ENCODE assay signal across 1 cellular context in the genomic region with DNA sequence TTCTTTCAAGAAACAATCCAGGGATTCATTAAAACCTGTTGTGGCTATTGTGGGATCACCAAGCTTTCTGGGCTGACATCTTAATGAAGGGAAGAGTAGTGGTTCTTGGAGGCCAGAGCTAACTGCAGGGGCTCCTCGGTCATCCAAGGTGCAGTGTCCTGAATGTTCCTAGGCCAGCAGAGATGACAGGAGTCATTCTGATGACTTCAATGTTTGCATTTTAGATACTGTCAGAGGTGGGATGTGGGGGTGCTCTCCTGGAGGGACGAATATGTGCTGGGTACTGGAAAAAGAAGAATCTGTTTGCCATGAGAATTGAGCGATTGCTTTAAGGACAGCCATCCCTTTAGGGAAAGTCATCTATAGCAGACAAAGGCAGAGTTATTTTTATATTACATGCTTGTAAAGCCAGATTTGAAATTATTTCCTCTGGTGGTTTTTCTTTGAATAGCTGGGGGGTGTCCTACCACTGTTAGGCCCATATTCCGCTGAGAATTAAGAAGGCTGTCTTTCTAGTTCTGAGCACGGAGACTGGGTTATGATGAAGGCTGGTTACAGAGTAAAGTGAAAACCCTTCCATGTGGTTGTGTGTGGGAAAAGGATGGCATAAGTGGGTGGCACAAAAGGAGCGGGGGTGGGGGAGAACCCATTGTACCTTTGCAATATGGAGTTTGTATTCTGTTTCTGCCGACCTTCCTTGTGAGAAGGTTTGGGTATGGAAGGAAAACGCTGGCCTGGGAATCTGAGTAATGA.
TF ChIP-seq lines count a peak whose summit lies in the region.

No MANE protein-coding gene starts in this region.

TF ChIP-seq in HepG2, 621 proteins besides CTCF, POLR2A, EP300 and RAD21 (continues in another document):
- TF ChIP-seq MTF1 (CRISPR knock-in tag; IDR thresholded peaks at IDR 0.05), result 0 out of 2 replicates have a peak, but pooled peaks have one; percentile 48
- TF ChIP-seq U2AF1 (optimal IDR thresholded peaks at IDR 0.05; ENCODE audit: low read depth, low read length), result no peak
- TF ChIP-seq ZNF556 (CRISPR knock-in tag; IDR thresholded peaks at IDR 0.05; ENCODE audit: borderline replicate concordance), result no peak
- TF ChIP-seq ZNF878 (CRISPR knock-in tag; IDR thresholded peaks at IDR 0.05), result 0 out of 2 replicates have a peak, but pooled peaks have one; percentile 33
- TF ChIP-seq, protein P1, sequence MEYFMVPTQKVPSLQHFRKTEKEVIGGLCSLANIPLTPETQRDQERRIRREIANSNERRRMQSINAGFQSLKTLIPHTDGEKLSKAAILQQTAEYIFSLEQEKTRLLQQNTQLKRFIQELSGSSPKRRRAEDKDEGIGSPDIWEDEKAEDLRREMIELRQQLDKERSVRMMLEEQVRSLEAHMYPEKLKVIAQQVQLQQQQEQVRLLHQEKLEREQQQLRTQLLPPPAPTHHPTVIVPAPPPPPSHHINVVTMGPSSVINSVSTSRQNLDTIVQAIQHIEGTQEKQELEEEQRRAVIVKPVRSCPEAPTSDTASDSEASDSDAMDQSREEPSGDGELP (IDR thresholded peaks at IDR 0.05; ENCODE audit: borderline replicate concordance, low read depth), result no peak
- TF ChIP-seq, protein P2, sequence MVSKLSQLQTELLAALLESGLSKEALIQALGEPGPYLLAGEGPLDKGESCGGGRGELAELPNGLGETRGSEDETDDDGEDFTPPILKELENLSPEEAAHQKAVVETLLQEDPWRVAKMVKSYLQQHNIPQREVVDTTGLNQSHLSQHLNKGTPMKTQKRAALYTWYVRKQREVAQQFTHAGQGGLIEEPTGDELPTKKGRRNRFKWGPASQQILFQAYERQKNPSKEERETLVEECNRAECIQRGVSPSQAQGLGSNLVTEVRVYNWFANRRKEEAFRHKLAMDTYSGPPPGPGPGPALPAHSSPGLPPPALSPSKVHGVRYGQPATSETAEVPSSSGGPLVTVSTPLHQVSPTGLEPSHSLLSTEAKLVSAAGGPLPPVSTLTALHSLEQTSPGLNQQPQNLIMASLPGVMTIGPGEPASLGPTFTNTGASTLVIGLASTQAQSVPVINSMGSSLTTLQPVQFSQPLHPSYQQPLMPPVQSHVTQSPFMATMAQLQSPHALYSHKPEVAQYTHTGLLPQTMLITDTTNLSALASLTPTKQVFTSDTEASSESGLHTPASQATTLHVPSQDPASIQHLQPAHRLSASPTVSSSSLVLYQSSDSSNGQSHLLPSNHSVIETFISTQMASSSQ (IDR thresholded peaks at IDR 0.05; ENCODE audit: low read depth), result no peak
- TF ChIP-seq, protein P2 (CRISPR knock-in tag; IDR thresholded peaks at IDR 0.05; ENCODE audit: borderline replicate concordance), result peak; percentile 53; the same call in 1 of the 2 replicates
- TF ChIP-seq, protein P3, sequence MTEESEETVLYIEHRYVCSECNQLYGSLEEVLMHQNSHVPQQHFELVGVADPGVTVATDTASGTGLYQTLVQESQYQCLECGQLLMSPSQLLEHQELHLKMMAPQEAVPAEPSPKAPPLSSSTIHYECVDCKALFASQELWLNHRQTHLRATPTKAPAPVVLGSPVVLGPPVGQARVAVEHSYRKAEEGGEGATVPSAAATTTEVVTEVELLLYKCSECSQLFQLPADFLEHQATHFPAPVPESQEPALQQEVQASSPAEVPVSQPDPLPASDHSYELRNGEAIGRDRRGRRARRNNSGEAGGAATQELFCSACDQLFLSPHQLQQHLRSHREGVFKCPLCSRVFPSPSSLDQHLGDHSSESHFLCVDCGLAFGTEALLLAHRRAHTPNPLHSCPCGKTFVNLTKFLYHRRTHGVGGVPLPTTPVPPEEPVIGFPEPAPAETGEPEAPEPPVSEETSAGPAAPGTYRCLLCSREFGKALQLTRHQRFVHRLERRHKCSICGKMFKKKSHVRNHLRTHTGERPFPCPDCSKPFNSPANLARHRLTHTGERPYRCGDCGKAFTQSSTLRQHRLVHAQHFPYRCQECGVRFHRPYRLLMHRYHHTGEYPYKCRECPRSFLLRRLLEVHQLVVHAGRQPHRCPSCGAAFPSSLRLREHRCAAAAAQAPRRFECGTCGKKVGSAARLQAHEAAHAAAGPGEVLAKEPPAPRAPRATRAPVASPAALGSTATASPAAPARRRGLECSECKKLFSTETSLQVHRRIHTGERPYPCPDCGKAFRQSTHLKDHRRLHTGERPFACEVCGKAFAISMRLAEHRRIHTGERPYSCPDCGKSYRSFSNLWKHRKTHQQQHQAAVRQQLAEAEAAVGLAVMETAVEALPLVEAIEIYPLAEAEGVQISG (CRISPR knock-in tag; IDR thresholded peaks at IDR 0.05), result peak; percentile 43; the same call in 1 of the 2 replicates
- TF ChIP-seq, protein P4, sequence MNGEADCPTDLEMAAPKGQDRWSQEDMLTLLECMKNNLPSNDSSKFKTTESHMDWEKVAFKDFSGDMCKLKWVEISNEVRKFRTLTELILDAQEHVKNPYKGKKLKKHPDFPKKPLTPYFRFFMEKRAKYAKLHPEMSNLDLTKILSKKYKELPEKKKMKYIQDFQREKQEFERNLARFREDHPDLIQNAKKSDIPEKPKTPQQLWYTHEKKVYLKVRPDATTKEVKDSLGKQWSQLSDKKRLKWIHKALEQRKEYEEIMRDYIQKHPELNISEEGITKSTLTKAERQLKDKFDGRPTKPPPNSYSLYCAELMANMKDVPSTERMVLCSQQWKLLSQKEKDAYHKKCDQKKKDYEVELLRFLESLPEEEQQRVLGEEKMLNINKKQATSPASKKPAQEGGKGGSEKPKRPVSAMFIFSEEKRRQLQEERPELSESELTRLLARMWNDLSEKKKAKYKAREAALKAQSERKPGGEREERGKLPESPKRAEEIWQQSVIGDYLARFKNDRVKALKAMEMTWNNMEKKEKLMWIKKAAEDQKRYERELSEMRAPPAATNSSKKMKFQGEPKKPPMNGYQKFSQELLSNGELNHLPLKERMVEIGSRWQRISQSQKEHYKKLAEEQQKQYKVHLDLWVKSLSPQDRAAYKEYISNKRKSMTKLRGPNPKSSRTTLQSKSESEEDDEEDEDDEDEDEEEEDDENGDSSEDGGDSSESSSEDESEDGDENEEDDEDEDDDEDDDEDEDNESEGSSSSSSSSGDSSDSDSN (CRISPR knock-in tag; IDR thresholded peaks at IDR 0.05), result peak; percentile 29; the same call in 1 of the 2 replicates
- TF ChIP-seq, protein P5, sequence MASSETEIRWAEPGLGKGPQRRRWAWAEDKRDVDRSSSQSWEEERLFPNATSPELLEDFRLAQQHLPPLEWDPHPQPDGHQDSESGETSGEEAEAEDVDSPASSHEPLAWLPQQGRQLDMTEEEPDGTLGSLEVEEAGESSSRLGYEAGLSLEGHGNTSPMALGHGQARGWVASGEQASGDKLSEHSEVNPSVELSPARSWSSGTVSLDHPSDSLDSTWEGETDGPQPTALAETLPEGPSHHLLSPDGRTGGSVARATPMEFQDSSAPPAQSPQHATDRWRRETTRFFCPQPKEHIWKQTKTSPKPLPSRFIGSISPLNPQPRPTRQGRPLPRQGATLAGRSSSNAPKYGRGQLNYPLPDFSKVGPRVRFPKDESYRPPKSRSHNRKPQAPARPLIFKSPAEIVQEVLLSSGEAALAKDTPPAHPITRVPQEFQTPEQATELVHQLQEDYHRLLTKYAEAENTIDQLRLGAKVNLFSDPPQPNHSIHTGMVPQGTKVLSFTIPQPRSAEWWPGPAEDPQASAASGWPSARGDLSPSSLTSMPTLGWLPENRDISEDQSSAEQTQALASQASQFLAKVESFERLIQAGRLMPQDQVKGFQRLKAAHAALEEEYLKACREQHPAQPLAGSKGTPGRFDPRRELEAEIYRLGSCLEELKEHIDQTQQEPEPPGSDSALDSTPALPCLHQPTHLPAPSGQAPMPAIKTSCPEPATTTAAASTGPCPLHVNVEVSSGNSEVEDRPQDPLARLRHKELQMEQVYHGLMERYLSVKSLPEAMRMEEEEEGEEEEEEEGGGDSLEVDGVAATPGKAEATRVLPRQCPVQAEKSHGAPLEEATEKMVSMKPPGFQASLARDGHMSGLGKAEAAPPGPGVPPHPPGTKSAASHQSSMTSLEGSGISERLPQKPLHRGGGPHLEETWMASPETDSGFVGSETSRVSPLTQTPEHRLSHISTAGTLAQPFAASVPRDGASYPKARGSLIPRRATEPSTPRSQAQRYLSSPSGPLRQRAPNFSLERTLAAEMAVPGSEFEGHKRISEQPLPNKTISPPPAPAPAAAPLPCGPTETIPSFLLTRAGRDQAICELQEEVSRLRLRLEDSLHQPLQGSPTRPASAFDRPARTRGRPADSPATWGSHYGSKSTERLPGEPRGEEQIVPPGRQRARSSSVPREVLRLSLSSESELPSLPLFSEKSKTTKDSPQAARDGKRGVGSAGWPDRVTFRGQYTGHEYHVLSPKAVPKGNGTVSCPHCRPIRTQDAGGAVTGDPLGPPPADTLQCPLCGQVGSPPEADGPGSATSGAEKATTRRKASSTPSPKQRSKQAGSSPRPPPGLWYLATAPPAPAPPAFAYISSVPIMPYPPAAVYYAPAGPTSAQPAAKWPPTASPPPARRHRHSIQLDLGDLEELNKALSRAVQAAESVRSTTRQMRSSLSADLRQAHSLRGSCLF (CRISPR knock-in tag; IDR thresholded peaks at IDR 0.05; ENCODE audit: borderline replicate concordance), result peak; percentile 30; the same call in 1 of the 2 replicates
- 0 out of 2 replicates have a peak, but pooled peaks have one; percentile 25 for TF ChIP-seq ZNF777 (CRISPR knock-in tag; IDR thresholded peaks at IDR 0.05)
- TF ChIP-seq NCOA2 (CRISPR knock-in tag; IDR thresholded peaks at IDR 0.05), result peak; percentile 12; the same call in 1 of the 2 replicates
- no peak for TF ChIP-seq MBNL3 (CRISPR knock-in tag; conservative IDR thresholded peaks at IDR 0.05)
- peak; percentile 25; the same call in 1 of the 2 replicates for TF ChIP-seq ZNF430 (CRISPR knock-in tag; IDR thresholded peaks at IDR 0.05)
- no peak for TF ChIP-seq FOXO1 (CRISPR knock-in tag; IDR thresholded peaks at IDR 0.05)
- peak; percentile 72; the same call in 1 of the 2 replicates for TF ChIP-seq SATB2 (CRISPR knock-in tag; IDR thresholded peaks at IDR 0.05)
- 0 out of 2 replicates have a peak, but pooled peaks have one; percentile 11 for TF ChIP-seq PITX1 (CRISPR knock-in tag; IDR thresholded peaks at IDR 0.05)
- TF ChIP-seq, protein P6, sequence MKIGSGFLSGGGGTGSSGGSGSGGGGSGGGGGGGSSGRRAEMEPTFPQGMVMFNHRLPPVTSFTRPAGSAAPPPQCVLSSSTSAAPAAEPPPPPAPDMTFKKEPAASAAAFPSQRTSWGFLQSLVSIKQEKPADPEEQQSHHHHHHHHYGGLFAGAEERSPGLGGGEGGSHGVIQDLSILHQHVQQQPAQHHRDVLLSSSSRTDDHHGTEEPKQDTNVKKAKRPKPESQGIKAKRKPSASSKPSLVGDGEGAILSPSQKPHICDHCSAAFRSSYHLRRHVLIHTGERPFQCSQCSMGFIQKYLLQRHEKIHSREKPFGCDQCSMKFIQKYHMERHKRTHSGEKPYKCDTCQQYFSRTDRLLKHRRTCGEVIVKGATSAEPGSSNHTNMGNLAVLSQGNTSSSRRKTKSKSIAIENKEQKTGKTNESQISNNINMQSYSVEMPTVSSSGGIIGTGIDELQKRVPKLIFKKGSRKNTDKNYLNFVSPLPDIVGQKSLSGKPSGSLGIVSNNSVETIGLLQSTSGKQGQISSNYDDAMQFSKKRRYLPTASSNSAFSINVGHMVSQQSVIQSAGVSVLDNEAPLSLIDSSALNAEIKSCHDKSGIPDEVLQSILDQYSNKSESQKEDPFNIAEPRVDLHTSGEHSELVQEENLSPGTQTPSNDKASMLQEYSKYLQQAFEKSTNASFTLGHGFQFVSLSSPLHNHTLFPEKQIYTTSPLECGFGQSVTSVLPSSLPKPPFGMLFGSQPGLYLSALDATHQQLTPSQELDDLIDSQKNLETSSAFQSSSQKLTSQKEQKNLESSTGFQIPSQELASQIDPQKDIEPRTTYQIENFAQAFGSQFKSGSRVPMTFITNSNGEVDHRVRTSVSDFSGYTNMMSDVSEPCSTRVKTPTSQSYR (CRISPR knock-in tag; IDR thresholded peaks at IDR 0.05; ENCODE audit: borderline replicate concordance), result peak; percentile 14; the same call in 1 of the 2 replicates
- TF ChIP-seq ELF4 (CRISPR knock-in tag; IDR thresholded peaks at IDR 0.05; ENCODE audit: borderline replicate concordance), result 0 out of 2 replicates have a peak, but pooled peaks have one; percentile 33
- 0 out of 2 replicates have a peak, but pooled peaks have one; percentile 35 for TF ChIP-seq ZNF766 (CRISPR knock-in tag; IDR thresholded peaks at IDR 0.05; ENCODE audit: borderline replicate concordance)
- TF ChIP-seq FOXC1 (CRISPR knock-in tag; IDR thresholded peaks at IDR 0.05; ENCODE audit: borderline replicate concordance), result peak; percentile 21; the same call in 1 of the 2 replicates
- no peak for TF ChIP-seq ZNF772 (CRISPR knock-in tag; IDR thresholded peaks at IDR 0.05)
- TF ChIP-seq ARNTL (CRISPR knock-in tag; IDR thresholded peaks at IDR 0.05), result 0 out of 2 replicates have a peak, but pooled peaks have one; percentile 23
- TF ChIP-seq, protein P7, sequence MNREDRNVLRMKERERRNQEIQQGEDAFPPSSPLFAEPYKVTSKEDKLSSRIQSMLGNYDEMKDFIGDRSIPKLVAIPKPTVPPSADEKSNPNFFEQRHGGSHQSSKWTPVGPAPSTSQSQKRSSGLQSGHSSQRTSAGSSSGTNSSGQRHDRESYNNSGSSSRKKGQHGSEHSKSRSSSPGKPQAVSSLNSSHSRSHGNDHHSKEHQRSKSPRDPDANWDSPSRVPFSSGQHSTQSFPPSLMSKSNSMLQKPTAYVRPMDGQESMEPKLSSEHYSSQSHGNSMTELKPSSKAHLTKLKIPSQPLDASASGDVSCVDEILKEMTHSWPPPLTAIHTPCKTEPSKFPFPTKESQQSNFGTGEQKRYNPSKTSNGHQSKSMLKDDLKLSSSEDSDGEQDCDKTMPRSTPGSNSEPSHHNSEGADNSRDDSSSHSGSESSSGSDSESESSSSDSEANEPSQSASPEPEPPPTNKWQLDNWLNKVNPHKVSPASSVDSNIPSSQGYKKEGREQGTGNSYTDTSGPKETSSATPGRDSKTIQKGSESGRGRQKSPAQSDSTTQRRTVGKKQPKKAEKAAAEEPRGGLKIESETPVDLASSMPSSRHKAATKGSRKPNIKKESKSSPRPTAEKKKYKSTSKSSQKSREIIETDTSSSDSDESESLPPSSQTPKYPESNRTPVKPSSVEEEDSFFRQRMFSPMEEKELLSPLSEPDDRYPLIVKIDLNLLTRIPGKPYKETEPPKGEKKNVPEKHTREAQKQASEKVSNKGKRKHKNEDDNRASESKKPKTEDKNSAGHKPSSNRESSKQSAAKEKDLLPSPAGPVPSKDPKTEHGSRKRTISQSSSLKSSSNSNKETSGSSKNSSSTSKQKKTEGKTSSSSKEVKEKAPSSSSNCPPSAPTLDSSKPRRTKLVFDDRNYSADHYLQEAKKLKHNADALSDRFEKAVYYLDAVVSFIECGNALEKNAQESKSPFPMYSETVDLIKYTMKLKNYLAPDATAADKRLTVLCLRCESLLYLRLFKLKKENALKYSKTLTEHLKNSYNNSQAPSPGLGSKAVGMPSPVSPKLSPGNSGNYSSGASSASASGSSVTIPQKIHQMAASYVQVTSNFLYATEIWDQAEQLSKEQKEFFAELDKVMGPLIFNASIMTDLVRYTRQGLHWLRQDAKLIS (CRISPR knock-in tag; IDR thresholded peaks at IDR 0.05), result peak; percentile 89; the same call in 1 of the 2 replicates
- TF ChIP-seq REL (CRISPR knock-in tag; conservative IDR thresholded peaks at IDR 0.05), result no peak
- 0 out of 2 replicates have a peak, but pooled peaks have one; percentile 46 for TF ChIP-seq ZFP90 (CRISPR knock-in tag; IDR thresholded peaks at IDR 0.05; ENCODE audit: borderline replicate concordance)
